ENCODE assay signal across 23 cellular contexts in the genomic region with DNA sequence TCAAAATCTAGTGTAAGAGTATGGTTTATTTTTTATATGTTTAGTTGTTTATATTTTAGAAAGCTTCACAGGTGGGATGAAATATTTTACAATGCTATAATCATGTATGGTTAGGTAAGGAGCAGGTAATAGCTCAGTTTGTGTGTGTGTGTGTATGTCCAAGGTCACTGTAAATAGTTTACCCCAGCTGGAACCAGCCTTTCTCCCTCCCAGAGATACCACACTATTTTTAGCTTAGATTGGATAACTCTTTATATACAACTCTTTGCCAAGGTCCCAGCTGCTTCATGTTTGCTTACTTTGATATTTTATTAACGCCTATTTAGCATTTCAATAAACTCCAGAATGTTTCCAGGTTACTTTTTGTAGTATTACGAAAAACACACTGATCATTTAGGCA. TPM values are rescaled to one million over a fixed set of nuclear protein-coding genes. Genes with fewer than 3 reads are reported as not detected.
DNase-seq lines count a peak whose midpoint lies in the region; ATAC-seq and TF ChIP-seq lines count a peak whose summit lies in the region.
"Had no signal": no experiment of that assay in that cellular context is flagged by ENCODE, and none has a peak within 500 bp of the region (broad histone marks: within the 10 kb centered on the region; RNA-seq: fewer than 3 reads in every experiment).

No MANE protein-coding gene starts in this region.

- H3K27me3 Mint-ChIP-seq in neural crest cell (ENCODE audit: low read depth): peaks cover 23% of the 10 kb centered on the region

- no TSS peak for BruUV-seq in A673 (replicated peaks; lab: Mats Ljungman, UMichigan)

- peaks cover 3 to 37% (median 13%) of the 10 kb centered on the region in 9 donors for H3K4me1 ChIP-seq in heart right ventricle
- H3K4me1 ChIP-seq in A673 (ENCODE audit: insufficient read depth, low read length, poor library complexity, severe bottlenecking): no peaks in the 10 kb centered on the region

- no peak for DNase-seq in Right ventricle myocardium superior
- DNase-seq in cardiac septum (ENCODE audit: low spot score): no peak
- DNase-seq in heart right ventricle: peak in 1 of 2 donors; percentile 42
- DNase-seq in neural crest cell (ENCODE audit: low read depth, low spot score): no peak
- DNase-seq in A673 (ENCODE audit: low spot score): no peak
- no peak for DNase-seq in activated naive CD4-positive, alpha-beta T cell (lab: John Stamatoyannopoulos, UW)
- DNase-seq: AML-193; CD4-positive, alpha-beta memory T cell; COR-L47; DMS79; H7; Karpas-422; NCI-H1092; NCI-H1417 treated with DMSO at 0.1 percent for 48 hours; NCI-H2029; NCI-H446; NCI-H524 treated with DMSO at 0.1 percent for 48 hours; NCI-H774; SJCRH30 had no signal

- H3K36me3 Mint-ChIP-seq in neural crest cell (ENCODE audit: low read depth): no peaks in the 10 kb centered on the region

- POLR2A ChIA-PET in A673 (lab: Charles Lee; ENCODE audit: low non-redundant PET): no interaction called here

- no peak for TF ChIP-seq CTCF in heart right ventricle (IDR thresholded peaks at IDR 0.05)
- TF ChIP-seq CTCF in neural crest cell (conservative IDR thresholded peaks at IDR 0.05): no peak
- no peak for TF ChIP-seq CTCF in A673 (conservative IDR thresholded peaks at IDR 0.05; ENCODE audit: low read depth, low read length)

- peak; percentile 49 for ATAC-seq in Right ventricle myocardium superior (ENCODE audit: poor library complexity)
- ATAC-seq in heart right ventricle: peak in 5 of 8 donors; percentile 35 to 68 (median 50)
- ATAC-seq in HG03342 (IDR thresholded peaks at IDR 0.05; ENCODE audit: unreplicated experiment): no peak
- ATAC-seq: HepG2, SK-N-SH treated with all-trans-retinoic acid at 6 μM for 48 hours had no signal

- H3K27me3 ChIP-seq in heart right ventricle (no peaks in the 10 kb centered on the region), A673 (replicated peaks; ENCODE audit: insufficient read depth, low read depth, low read length, poor library complexity) (no peaks in the 10 kb centered on the region)
- H3K27me3 ChIP-seq: BLaER1 treated with 17β-estradiol and CSF1 and Interleukin-3, amounts not matched to agents 10 nM and 100 nM; SJCRH30 had no signal

- peak overlapping the region in 8 of 10 donors; percentile 34 to 98 (median 91) for H3K27ac ChIP-seq in heart right ventricle
- H3K27ac ChIP-seq in A673 (ENCODE audit: low read depth, low read length, poor library complexity, severe bottlenecking): no peak overlapping the region
- H3K27ac ChIP-seq: BLaER1 treated with 17β-estradiol and CSF1 and Interleukin-3, amounts not matched to agents 10 nM and 100 nM; SJCRH30 had no signal

- peaks cover 0 to 5% (median 0%) of the 10 kb centered on the region in 9 donors for H3K36me3 ChIP-seq in heart right ventricle
- no peaks in the 10 kb centered on the region for H3K36me3 ChIP-seq in A673 (ENCODE audit: insufficient read depth, low read length, poor library complexity, severe bottlenecking)
- H3K36me3 ChIP-seq: SJCRH30 had no signal

- H3K4me3 Mint-ChIP-seq in neural crest cell: peak overlapping the region; percentile 66

- H3K9me3 Mint-ChIP-seq in neural crest cell: peaks cover 4% of the 10 kb centered on the region

- intact Hi-C loops in Right ventricle myocardium superior (cut with DNase I): no loop called here
- intact Hi-C loops in cardiac septum (cut with DNase I): no loop called here
- intact Hi-C loops in heart right ventricle (cut with DNase I): no loop called here
- intact Hi-C loops in A673 (cut with micrococcal nuclease; ENCODE audit: unreplicated experiment): no loop called here

- H3K4me3 ChIP-seq in heart right ventricle: no peak overlapping the region
- H3K4me3 ChIP-seq in A673 (ENCODE audit: low read depth, low read length, poor library complexity, severe bottlenecking): no peak overlapping the region
- H3K4me3 ChIP-seq: BLaER1 treated with 17β-estradiol and CSF1 and Interleukin-3, amounts not matched to agents 10 nM and 100 nM; SJCRH30 had no signal

- H3K27ac Mint-ChIP-seq in neural crest cell (ENCODE audit: unreplicated experiment): no peak overlapping the region

- 40 to 41% methylated on average over 2 of the region's 2 CpGs for WGBS in heart right ventricle, 2 donors

- peaks cover 8% of the 10 kb centered on the region for H3K4me1 Mint-ChIP-seq in neural crest cell

- CTCF ChIA-PET in A673 (lab: Charles Lee): no interaction called here

- H3K9me3 ChIP-seq in heart right ventricle (no peaks in the 10 kb centered on the region), A673 (ENCODE audit: low read depth, low read length, poor library complexity, severe bottlenecking) (no peaks in the 10 kb centered on the region)
- H3K9me3 ChIP-seq: SJCRH30 had no signal

RNA-seq across cellular contexts. Expression of a gene that starts 1.9 kb away (rescaled TPM):
- total RNA-seq in Right ventricle myocardium superior (12.0 TPM), cardiac septum (13.2 TPM), heart right ventricle (10 to 100 TPM; 10.1 to 20.6 (median 16.9) TPM), neural crest cell (4.5 and 5.3 TPM in 2 replicates), A673 (2021) (6.2 and 7.4 TPM in 2 replicates)
- polyA plus RNA-seq in heart right ventricle: 1 to 10 TPM; 2.9 to 5.6 TPM

RNA-seq across cellular contexts. Expression of a gene that starts 28.3 kb away (rescaled TPM):
- 39.9 TPM for total RNA-seq in Right ventricle myocardium superior
- total RNA-seq in cardiac septum: 17.6 TPM
- 10 to 100 TPM; 21.8 to 35.7 (median 28.4) TPM for total RNA-seq in heart right ventricle
- polyA plus RNA-seq in heart right ventricle: 1 to 10 TPM; 5.1 to 8.3 TPM
- total RNA-seq in neural crest cell: 0.09 TPM in 2 replicates
- total RNA-seq in A673 (2021): 4.9 and 5.4 TPM in 2 replicates
- total RNA-seq: HepG2 had no signal
- polyA plus RNA-seq: HepG2 had no signal
